ENCODE assay signal across 8 cellular contexts in the genomic region with DNA sequence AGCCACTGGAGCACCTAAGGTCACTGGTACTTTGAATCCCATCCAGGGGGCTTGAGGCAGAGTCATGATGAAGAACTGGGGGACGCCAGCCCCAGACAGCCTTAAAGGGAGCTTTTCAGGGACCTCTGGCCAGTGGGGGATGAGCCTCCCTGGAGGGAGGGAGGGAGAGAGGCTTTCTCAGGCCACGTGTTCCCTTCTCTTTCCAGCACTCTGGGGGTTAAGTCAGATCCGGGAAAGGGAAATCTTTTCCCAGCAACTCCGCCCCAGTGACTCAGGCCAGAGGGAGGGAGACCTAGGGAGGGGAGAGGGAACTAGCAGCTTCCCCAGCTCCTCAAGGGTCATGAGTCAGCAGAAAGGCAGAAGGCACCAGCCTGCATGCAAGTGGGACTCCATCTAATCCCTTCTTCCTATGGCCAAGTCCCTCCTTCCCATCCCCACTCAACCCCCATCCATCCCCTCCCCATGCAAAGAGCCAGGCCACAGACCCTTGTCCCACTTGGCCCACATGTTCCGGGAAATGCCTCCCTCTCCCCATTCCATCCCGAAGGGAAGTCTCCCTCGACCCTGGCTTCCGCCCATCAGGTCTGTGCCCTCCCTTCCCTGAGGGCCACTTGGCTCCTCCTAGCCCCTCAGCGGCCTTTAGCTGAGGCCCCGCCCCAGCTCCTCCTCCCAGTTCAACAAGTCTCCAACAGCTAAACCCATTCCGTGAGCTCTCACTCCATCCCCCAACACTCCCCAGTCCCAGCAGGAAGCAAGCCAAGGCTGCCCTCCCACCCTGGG. TPM values are rescaled to one million over a fixed set of nuclear protein-coding genes. Genes with fewer than 3 reads are reported as not detected.
DNase-seq lines count a peak whose midpoint lies in the region; ATAC-seq and TF ChIP-seq lines count a peak whose summit lies in the region.

No MANE protein-coding gene starts in this region.

- peaks cover 33% of the 10 kb centered on the region for H3K36me3 Mint-ChIP-seq in activated naive CD8-positive, alpha-beta T cell treated with anti-CD3 and anti-CD28 coated beads for 36 hours
- peaks cover 30% of the 10 kb centered on the region for H3K36me3 Mint-ChIP-seq in type B pancreatic cell

- TF ChIP-seq CTCF in Panc1 (IDR thresholded peaks at IDR 0.05) (no peak), type B pancreatic cell (conservative IDR thresholded peaks at IDR 0.05) (no peak)

- no peaks in the 10 kb centered on the region for H3K9me3 Mint-ChIP-seq in activated naive CD8-positive, alpha-beta T cell treated with anti-CD3 and anti-CD28 coated beads for 36 hours
- H3K9me3 Mint-ChIP-seq in type B pancreatic cell = no peaks in the 10 kb centered on the region

- peak; percentile 86 for ATAC-seq in Panc1
- ATAC-seq in HG02763 (IDR thresholded peaks at IDR 0.05; ENCODE audit: unreplicated experiment) = no peak

- H3K27ac Mint-ChIP-seq in activated naive CD8-positive, alpha-beta T cell treated with anti-CD3 and anti-CD28 coated beads for 36 hours = no peak overlapping the region
- no peak overlapping the region for H3K27ac Mint-ChIP-seq in type B pancreatic cell

- no peak overlapping the region for H2AFZ ChIP-seq in neuron (ENCODE audit: low read depth, low read length)

- no peaks in the 10 kb centered on the region for H3K27me3 Mint-ChIP-seq in activated naive CD8-positive, alpha-beta T cell treated with anti-CD3 and anti-CD28 coated beads for 36 hours
- H3K27me3 Mint-ChIP-seq in type B pancreatic cell = no peaks in the 10 kb centered on the region

- intact Hi-C loops in Panc1 (cut with micrococcal nuclease; ENCODE audit: unreplicated experiment) = loop anchor here (5.0 kb wide), 1 partner anchor 36 kb away; no protein-coding TSS in a partner anchor

- in situ Hi-C loops in Panc1 (cut with HindIII; ENCODE audit: low pct_unique_long_range_greater_than_20kb, low sequenced_read_pairs) = no loop called here

- no peaks in the 10 kb centered on the region for H3K9me3 ChIP-seq in Panc1 (ENCODE audit: control insufficient read depth, insufficient read depth, low read depth, low read length)
- no peaks in the 10 kb centered on the region for H3K9me3 ChIP-seq in neuron (ENCODE audit: low read length)

- peaks cover 63% of the 10 kb centered on the region for H3K4me1 ChIP-seq in Panc1 (ENCODE audit: control insufficient read depth, insufficient read depth, low read length)
- H3K4me1 ChIP-seq in neuron (ENCODE audit: insufficient read depth, low read length) = peaks cover 60% of the 10 kb centered on the region

- H3K4me3 ChIP-seq in Panc1 (ENCODE audit: low read depth in 2 of 2, low read length in 2 of 2) (peak overlapping the region; percentile 71 to 94), neuron (ENCODE audit: low read length) (peak overlapping the region; percentile 31)

- H3K4me3 Mint-ChIP-seq in activated naive CD8-positive, alpha-beta T cell treated with anti-CD3 and anti-CD28 coated beads for 36 hours = no peak overlapping the region
- H3K4me3 Mint-ChIP-seq in type B pancreatic cell = no peak overlapping the region

- H3K27me3 ChIP-seq in Panc1 (ENCODE audit: control insufficient read depth, insufficient read depth, low read length) (no peaks in the 10 kb centered on the region), neuron (ENCODE audit: insufficient read depth, low read length) (no peaks in the 10 kb centered on the region)

- H3K36me3 ChIP-seq in Panc1 (ENCODE audit: control insufficient read depth, insufficient read depth, low read length) = peaks cover 7% of the 10 kb centered on the region
- H3K36me3 ChIP-seq in neuron (ENCODE audit: insufficient read depth, low read length) = peaks cover 38% of the 10 kb centered on the region

- DNase-seq in DMS79 treated with DMSO at 0.1 percent for 48 hours (lab: John Stamatoyannopoulos, UW) (peak; percentile 93), HS-5 (ENCODE audit: low read depth) (peak; percentile 99), Panc1 (ENCODE audit: low read depth, low spot score) (peak; percentile 93), globus pallidus (ENCODE audit: low spot score) (peak; percentile 72), type B pancreatic cell (ENCODE audit: extremely low spot score, unreplicated experiment) (peak; percentile 85)
- peak; percentile 71 for DNase-seq in activated naive CD8-positive, alpha-beta T cell treated with anti-CD3 and anti-CD28 coated beads for 36 hours

- POLR2A ChIA-PET in Panc1 (lab: Charles Lee) = interaction anchor here (0.6 to 1.1 kb wide), 5 partner anchors 34 to 155 kb away, joined by 3 to 10 read pairs (median 7); no protein-coding TSS in a partner anchor

- peaks cover 48% of the 10 kb centered on the region for H3K4me1 Mint-ChIP-seq in activated naive CD8-positive, alpha-beta T cell treated with anti-CD3 and anti-CD28 coated beads for 36 hours
- peaks cover 15% of the 10 kb centered on the region for H3K4me1 Mint-ChIP-seq in type B pancreatic cell (ENCODE audit: unreplicated experiment)

- BruUV-seq in Panc1 (replicated peaks; lab: Mats Ljungman, UMichigan) = no TSS peak

- CTCF ChIA-PET in Panc1 (lab: Charles Lee) = interaction anchor here (1.3 kb wide), 1 partner anchor 10 kb away, joined by 5 read pairs; no protein-coding TSS in a partner anchor

- peak overlapping the region; percentile 99 for H3K27ac ChIP-seq in Panc1 (ENCODE audit: low read length)

RNA-seq across cellular contexts. Expression of a gene that starts 5.6 kb away (rescaled TPM):
- total RNA-seq in Panc1 (2021; ENCODE audit: unreplicated experiment) (108 TPM), type B pancreatic cell (ENCODE audit: low replicate concordance) (79.1 and 222 TPM in 2 replicates)
- polyA plus RNA-seq in Panc1 (2012; ENCODE audit: insufficient read length) = 115 TPM
- total RNA-seq in activated naive CD8-positive, alpha-beta T cell treated with anti-CD3 and anti-CD28 coated beads for 36 hours = 10 to 100 TPM; 44.8 to 49.1 TPM

RNA-seq across cellular contexts. Expression of a gene that starts 25.8 kb away (rescaled TPM):
- total RNA-seq in Panc1 (2021; ENCODE audit: unreplicated experiment) = 1.1 TPM
- 1.8 TPM for polyA plus RNA-seq in Panc1 (2012; ENCODE audit: insufficient read length)
- total RNA-seq in activated naive CD8-positive, alpha-beta T cell treated with anti-CD3 and anti-CD28 coated beads for 36 hours = under 1 TPM; 0.10 to 0.52 TPM
- total RNA-seq in type B pancreatic cell (ENCODE audit: low replicate concordance) = 32.4 and 115 TPM in 2 replicates

RNA-seq across cellular contexts. Expression of a gene that starts 39.1 kb away (rescaled TPM):
- total RNA-seq in Panc1 (2021; ENCODE audit: unreplicated experiment) = 17.1 TPM
- polyA plus RNA-seq in Panc1 (2012; ENCODE audit: insufficient read length) = 17.2 TPM
- 1 to 10 TPM; 2.7 to 3.7 TPM for total RNA-seq in activated naive CD8-positive, alpha-beta T cell treated with anti-CD3 and anti-CD28 coated beads for 36 hours
- 29.2 and 72.7 TPM in 2 replicates for total RNA-seq in type B pancreatic cell (ENCODE audit: low replicate concordance)

RNA-seq across cellular contexts. Expression of a gene that starts 47.7 kb away (rescaled TPM):
- 3.1 TPM for total RNA-seq in Panc1 (2021; ENCODE audit: unreplicated experiment)
- 4.6 TPM for polyA plus RNA-seq in Panc1 (2012; ENCODE audit: insufficient read length)
- total RNA-seq in activated naive CD8-positive, alpha-beta T cell treated with anti-CD3 and anti-CD28 coated beads for 36 hours = 1 to 10 TPM; 1.1 to 1.5 TPM
- 18.5 and 98.5 TPM in 2 replicates for total RNA-seq in type B pancreatic cell (ENCODE audit: low replicate concordance)

Comparison
In these comparisons a context has a peak if more than half of its experiments do, and no peak if none do; other contexts are left out.
1. RNA of a gene that starts 25.8 kb away (total RNA-seq): 32.4 to 115 TPM in type B pancreatic cell; 1.1 TPM in Panc1 (single experiment) and 0.10 to 0.52 TPM in activated naive CD8-positive, alpha-beta T cell treated with anti-CD3 and anti-CD28 coated beads for 36 hours; every median in the first group is over 10 times any median in the second.
2. Peak in every context shown above with its lines, with median percentiles within 50 percentile points of each other: DNase-seq.